ENCODE assay signal across 10 cellular contexts in the genomic region with DNA sequence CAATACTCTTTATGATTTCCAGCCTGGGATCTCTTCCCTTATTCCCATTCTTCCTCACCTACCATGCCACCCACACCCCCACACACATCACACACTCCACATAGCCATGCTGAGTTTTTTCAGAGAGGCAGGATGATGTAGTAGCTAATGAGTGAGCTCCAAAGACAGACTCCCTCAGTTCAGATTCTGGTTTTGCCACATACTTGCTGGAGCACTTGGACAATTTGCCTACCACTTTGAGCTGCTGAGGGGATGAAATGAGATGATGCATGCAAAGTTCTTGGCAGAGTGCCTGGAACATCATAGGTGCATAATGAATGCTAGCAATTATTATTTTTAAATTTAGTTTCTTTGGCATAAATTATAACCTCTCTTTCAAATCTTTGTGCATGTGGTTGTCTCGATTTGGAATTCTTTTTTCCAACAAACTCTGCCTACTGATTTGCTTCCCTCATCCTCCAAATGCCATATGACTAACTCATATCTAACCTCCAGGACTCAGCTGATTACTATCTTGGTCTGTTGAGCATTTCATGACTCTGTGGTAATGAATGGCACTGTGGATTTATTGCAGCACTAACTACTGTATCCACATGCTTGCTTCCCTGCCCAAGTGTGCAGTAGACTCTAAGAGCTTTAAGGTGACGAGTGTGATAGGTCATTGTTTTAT.
DNase-seq lines count a peak whose midpoint lies in the region; ATAC-seq and TF ChIP-seq lines count a peak whose summit lies in the region.
"Had no signal": no experiment of that assay in that cellular context is flagged by ENCODE, and none has a peak within 500 bp of the region (broad histone marks: within the 10 kb centered on the region; RNA-seq: fewer than 3 reads in every experiment).

No MANE protein-coding gene starts in this region.

- POLR2A ChIA-PET in A673 (lab: Charles Lee; ENCODE audit: low non-redundant PET) = no interaction called here
- POLR2A ChIA-PET in PC-3 (lab: Charles Lee; ENCODE audit: unreplicated experiment) = interaction anchor here (1.0 kb wide), 1 partner anchor 42 kb away, joined by 4 read pairs; no protein-coding TSS in a partner anchor

- no peak overlapping the region for H2AFZ ChIP-seq in PC-3 (ENCODE audit: low read length)

- no peaks in the 10 kb centered on the region for H3F3A ChIP-seq in PC-3 (ENCODE audit: low read length, unreplicated experiment)

- no peaks in the 10 kb centered on the region for H3K79me2 ChIP-seq in PC-3 (ENCODE audit: low read length)

- no peaks in the 10 kb centered on the region for H3K9me3 Mint-ChIP-seq in effector memory CD8-positive, alpha-beta T cell

- no peak overlapping the region for H3K4me3 ChIP-seq in A673 (ENCODE audit: low read depth, low read length, poor library complexity, severe bottlenecking)
- no peak overlapping the region for H3K4me3 ChIP-seq in PC-3 (ENCODE audit: low read length)
- H3K4me3 ChIP-seq in fibroblast of mammary gland (ENCODE audit: control insufficient read depth, low read depth, low read length) = no peak overlapping the region
- H3K4me3 ChIP-seq in BE2C (ENCODE audit: low read depth, low read length) = no peak overlapping the region

- H3K4me1 ChIP-seq in A673 (ENCODE audit: insufficient read depth, low read length, poor library complexity, severe bottlenecking) (no peaks in the 10 kb centered on the region), PC-3 (ENCODE audit: insufficient read depth, low read length) (peaks cover 25% of the 10 kb centered on the region), BE2C (no peaks in the 10 kb centered on the region)

- H3K36me3 ChIP-seq in A673 (ENCODE audit: insufficient read depth, low read length, poor library complexity, severe bottlenecking) (no peaks in the 10 kb centered on the region), PC-3 (ENCODE audit: low read depth, low read length) (no peaks in the 10 kb centered on the region), BE2C (no peaks in the 10 kb centered on the region)

- intact Hi-C loops in A673 (cut with micrococcal nuclease; ENCODE audit: unreplicated experiment) = no loop called here
- intact Hi-C loops in PC-3 (cut with micrococcal nuclease) = no loop called here

- H3K9ac ChIP-seq in PC-3 (ENCODE audit: low read length) = no peak overlapping the region

- peak; percentile 72 for ATAC-seq in PC-3
- ATAC-seq in effector memory CD8-positive, alpha-beta T cell (replicated peaks) = no peak
- ATAC-seq: CD8-positive, alpha-beta T cell; stimulated activated naive B cell treated with anti-CD40 and anti-IgM and Interleukin-4, amounts not matched to agents 10 μg/mL and 1 μg/mL and 100 μg/mL, for 72 hours had no signal

- H3K9me2 ChIP-seq in PC-3 (replicated peaks; ENCODE audit: low read length) = no peaks in the 10 kb centered on the region

- peak overlapping the region; percentile 53 for H3K4me2 ChIP-seq in PC-3 (ENCODE audit: low read length)

- no peak overlapping the region for H3K4me3 Mint-ChIP-seq in effector memory CD8-positive, alpha-beta T cell
- H3K4me3 Mint-ChIP-seq: CD8-positive, alpha-beta T cell; stimulated activated naive B cell treated with anti-CD40 and anti-IgM and Interleukin-4, amounts not matched to agents 10 μg/mL and 1 μg/mL and 100 μg/mL, for 72 hours had no signal

- peaks cover 0 to 13% of the 10 kb centered on the region in 2 donors for H3K27me3 Mint-ChIP-seq in effector memory CD8-positive, alpha-beta T cell

- H3K27me3 ChIP-seq in A673 (replicated peaks; ENCODE audit: insufficient read depth, low read depth, low read length, poor library complexity) (no peaks in the 10 kb centered on the region), PC-3 (ENCODE audit: low read length) (no peaks in the 10 kb centered on the region), BE2C (no peaks in the 10 kb centered on the region)

- CTCF ChIA-PET in A673 (lab: Charles Lee) (no interaction called here), PC-3 (lab: Charles Lee) (no interaction called here)

- TF ChIP-seq CTCF in A673 (conservative IDR thresholded peaks at IDR 0.05; ENCODE audit: low read depth, low read length) (no peak), PC-3 (conservative IDR thresholded peaks at IDR 0.05; ENCODE audit: low read depth, low read length) (no peak), fibroblast of mammary gland (conservative IDR thresholded peaks at IDR 0.05; ENCODE audit: control insufficient read depth, insufficient read depth, low read depth, low read length) (no peak), BE2C (IDR thresholded peaks at IDR 0.05; ENCODE audit: low read depth, low read length) (no peak)

- DNase-seq in A673 (ENCODE audit: low spot score) (peak; percentile 27), H4 (ENCODE audit: low spot score) (peak; percentile 35), PC-3 (peak; percentile 79), fibroblast of mammary gland (ENCODE audit: low read depth) (peak; percentile 71), NOMO-1 (lab: John Stamatoyannopoulos, UW; ENCODE audit: unreplicated experiment in 2 of 2) (no peak), ureter (ENCODE audit: low spot score) (no peak), BE2C (no peak)
- DNase-seq in effector memory CD8-positive, alpha-beta T cell = no peak
- DNase-seq: CD8-positive, alpha-beta T cell; stimulated activated naive B cell treated with anti-CD40 and anti-IgM and Interleukin-4, amounts not matched to agents 10 μg/mL and 1 μg/mL and 100 μg/mL, for 72 hours had no signal

- no TSS peak for BruUV-seq in A673 (replicated peaks; lab: Mats Ljungman, UMichigan)
- BruUV-seq in PC-3 (replicated peaks; lab: Mats Ljungman, UMichigan) = no TSS peak

- H3K27ac ChIP-seq in A673 (ENCODE audit: low read depth, low read length, poor library complexity, severe bottlenecking) = no peak overlapping the region
- H3K27ac ChIP-seq in PC-3 (ENCODE audit: low read length) = peak overlapping the region; percentile 66

- no peak overlapping the region for H3K27ac Mint-ChIP-seq in effector memory CD8-positive, alpha-beta T cell
- H3K27ac Mint-ChIP-seq: CD8-positive, alpha-beta T cell; stimulated activated naive B cell treated with anti-CD40 and anti-IgM and Interleukin-4, amounts not matched to agents 10 μg/mL and 1 μg/mL and 100 μg/mL, for 72 hours had no signal

- no peaks in the 10 kb centered on the region for H3K36me3 Mint-ChIP-seq in effector memory CD8-positive, alpha-beta T cell (ENCODE audit: insufficient read depth)
- H3K36me3 Mint-ChIP-seq: stimulated activated naive B cell treated with anti-CD40 and anti-IgM and Interleukin-4, amounts not matched to agents 10 μg/mL and 1 μg/mL and 100 μg/mL, for 72 hours had no signal

- no peaks in the 10 kb centered on the region for H4K20me1 ChIP-seq in PC-3 (ENCODE audit: low read length)

- no peaks in the 10 kb centered on the region for H3K4me1 Mint-ChIP-seq in effector memory CD8-positive, alpha-beta T cell (ENCODE audit: low read depth in 2 of 2)
- H3K4me1 Mint-ChIP-seq: stimulated activated naive B cell treated with anti-CD40 and anti-IgM and Interleukin-4, amounts not matched to agents 10 μg/mL and 1 μg/mL and 100 μg/mL, for 72 hours had no signal

- H3K9me3 ChIP-seq in A673 (ENCODE audit: low read depth, low read length, poor library complexity, severe bottlenecking) = no peaks in the 10 kb centered on the region
- H3K9me3 ChIP-seq in PC-3 (ENCODE audit: low read length) = no peaks in the 10 kb centered on the region
- H3K9me3 ChIP-seq in BE2C = no peaks in the 10 kb centered on the region

Comparison
In these comparisons a context has a peak if more than half of its experiments do, and no peak if none do; other contexts are left out.
1. DNase-seq: peak in A673 (single experiment), H4 (single experiment), PC-3 (single experiment) and fibroblast of mammary gland (single experiment); none in NOMO-1 (0 of 2), effector memory CD8-positive, alpha-beta T cell (0 of 3), ureter (single experiment) and BE2C (single experiment).